8 cellular contexts compared by ENCODE assay signal in the genomic region with DNA sequence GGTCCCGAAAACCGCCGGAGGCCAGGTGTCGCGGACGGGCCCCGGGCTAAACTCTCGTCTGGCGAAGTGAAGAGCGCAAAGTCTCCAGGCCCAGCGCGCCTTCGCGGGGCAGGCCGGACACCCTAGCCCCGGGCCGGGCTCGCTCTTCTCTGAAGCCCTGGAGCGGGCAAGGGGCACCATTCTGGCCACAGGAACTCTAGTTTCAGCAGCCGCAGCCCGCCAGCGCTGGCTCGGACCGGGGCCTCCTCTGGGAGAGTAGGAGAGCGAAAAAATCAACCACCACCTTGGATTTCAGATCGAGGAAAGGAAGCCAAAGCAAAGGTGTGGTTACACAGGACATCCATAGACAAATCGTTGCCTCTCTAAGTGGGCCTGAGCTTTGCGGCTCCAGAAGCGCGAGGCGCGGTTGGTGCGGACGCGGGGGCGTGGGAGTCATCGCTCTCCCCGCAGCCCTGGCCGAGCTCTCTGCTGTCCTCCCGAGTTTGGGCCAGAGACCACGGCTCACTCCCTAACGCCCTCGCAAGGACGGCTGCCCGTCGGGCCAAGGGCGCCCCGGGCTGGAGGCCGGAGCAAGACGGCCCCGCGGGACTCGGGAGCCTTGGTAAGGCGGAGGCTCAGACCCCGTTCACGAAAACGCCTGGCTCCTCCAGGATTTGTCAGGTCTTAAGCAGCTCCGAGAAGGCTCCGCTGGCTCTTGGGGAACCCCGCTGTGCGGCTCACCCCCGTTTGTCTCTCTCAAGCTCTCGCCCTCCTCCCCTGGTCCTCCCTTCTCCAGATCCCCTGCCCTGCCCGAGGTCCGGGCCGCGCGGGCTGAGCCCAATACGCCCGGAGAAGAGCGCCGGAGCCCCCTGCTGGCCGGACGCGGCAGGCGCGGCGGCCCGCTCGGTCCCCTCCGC.
DNase-seq lines count a peak whose midpoint lies in the region; ATAC-seq and TF ChIP-seq lines count a peak whose summit lies in the region.

No MANE protein-coding gene starts in this region.

- TF ChIP-seq CTCF in A673 (conservative IDR thresholded peaks at IDR 0.05; ENCODE audit: low read depth, low read length) (peak; percentile 76), epithelial cell of proximal tubule (conservative IDR thresholded peaks at IDR 0.05; ENCODE audit: low read depth, low read length) (peak; percentile 74)

- POLR2A ChIA-PET in A673 (lab: Charles Lee; ENCODE audit: low non-redundant PET) = no interaction called here

- DNase-seq in A673 (ENCODE audit: low spot score) = peak; percentile 88
- peak; percentile 37 for DNase-seq in NCI-H2171 treated with DMSO at 0.1 percent for 48 hours (lab: John Stamatoyannopoulos, UW)
- peak; percentile 54 for DNase-seq in activated CD8-positive, alpha-beta memory T cell treated with anti-CD3 and anti-CD28 coated beads, Interleukin-2, amount 50 U/mL, for 4 hours
- no peak for DNase-seq in epithelial cell of proximal tubule (ENCODE audit: low read depth)
- DNase-seq in midbrain (lab: John Stamatoyannopoulos, UW) = peak; percentile 63
- DNase-seq in stimulated activated naive B cell treated with anti-CD40 and anti-IgM and Interleukin-4, amounts not matched to agents 10 μg/mL and 1 μg/mL and 100 μg/mL, for 72 hours = peak; percentile 45

- CTCF ChIA-PET in A673 (lab: Charles Lee) = interaction anchor here (1.0 kb wide), 1 partner anchor 415 kb away, joined by 3 read pairs; no protein-coding TSS in a partner anchor

- intact Hi-C loops in A673 (cut with micrococcal nuclease; ENCODE audit: unreplicated experiment) = loop anchor here (5.0 to 10.0 kb wide), 6 partner anchors 231 to 1816 kb away; no protein-coding TSS in a partner anchor

- H3K36me3 ChIP-seq in A673 (ENCODE audit: insufficient read depth, low read length, poor library complexity, severe bottlenecking) = no peaks in the 10 kb centered on the region

- peaks cover 40% of the 10 kb centered on the region for H3K4me1 ChIP-seq in A673 (ENCODE audit: insufficient read depth, low read length, poor library complexity, severe bottlenecking)

- BruUV-seq in A673 (replicated peaks; lab: Mats Ljungman, UMichigan) = no TSS peak

- peaks cover 8% of the 10 kb centered on the region for H3K27me3 ChIP-seq in A673 (replicated peaks; ENCODE audit: insufficient read depth, low read depth, low read length, poor library complexity)

- H3K27me3 Mint-ChIP-seq in stimulated activated naive B cell treated with anti-CD40 and anti-IgM and Interleukin-4, amounts not matched to agents 10 μg/mL and 1 μg/mL and 100 μg/mL, for 72 hours = peaks cover 54 to 66% of the 10 kb centered on the region in 2 donors

- H3K4me3 Mint-ChIP-seq in stimulated activated naive B cell treated with anti-CD40 and anti-IgM and Interleukin-4, amounts not matched to agents 10 μg/mL and 1 μg/mL and 100 μg/mL, for 72 hours = peak overlapping the region; percentile 65 to 83

- ATAC-seq in GM18505 (IDR thresholded peaks at IDR 0.05; ENCODE audit: unreplicated experiment) = peak; percentile 96
- ATAC-seq in HG02885 (IDR thresholded peaks at IDR 0.05; ENCODE audit: poor library complexity, unreplicated experiment) = peak; percentile 96
- peak; percentile 97 for ATAC-seq in stimulated activated naive B cell treated with anti-CD40 and anti-IgM and Interleukin-4, amounts not matched to agents 10 μg/mL and 1 μg/mL and 100 μg/mL, for 72 hours (replicated peaks)

- H3K4me1 Mint-ChIP-seq in stimulated activated naive B cell treated with anti-CD40 and anti-IgM and Interleukin-4, amounts not matched to agents 10 μg/mL and 1 μg/mL and 100 μg/mL, for 72 hours = peaks cover 16 to 32% of the 10 kb centered on the region in 2 donors

- TF ChIP-seq POLR2A in GM18505 (IDR thresholded peaks at IDR 0.05; ENCODE audit: borderline replicate concordance, extremely low read depth, insufficient read depth, insufficient read length) = no peak

- H3K27ac ChIP-seq in A673 (ENCODE audit: low read depth, low read length, poor library complexity, severe bottlenecking) = peak overlapping the region; percentile 59

- no peaks in the 10 kb centered on the region for H3K9me3 Mint-ChIP-seq in stimulated activated naive B cell treated with anti-CD40 and anti-IgM and Interleukin-4, amounts not matched to agents 10 μg/mL and 1 μg/mL and 100 μg/mL, for 72 hours

- no peaks in the 10 kb centered on the region for H3K9me3 ChIP-seq in A673 (ENCODE audit: low read depth, low read length, poor library complexity, severe bottlenecking)

- H3K36me3 Mint-ChIP-seq in stimulated activated naive B cell treated with anti-CD40 and anti-IgM and Interleukin-4, amounts not matched to agents 10 μg/mL and 1 μg/mL and 100 μg/mL, for 72 hours = no peaks in the 10 kb centered on the region

- peak overlapping the region; percentile 65 for H3K4me3 ChIP-seq in A673 (ENCODE audit: low read depth, low read length, poor library complexity, severe bottlenecking)
- peak overlapping the region; percentile 59 for H3K4me3 ChIP-seq in epithelial cell of proximal tubule (ENCODE audit: low read depth, low read length)

- H3K27ac Mint-ChIP-seq in stimulated activated naive B cell treated with anti-CD40 and anti-IgM and Interleukin-4, amounts not matched to agents 10 μg/mL and 1 μg/mL and 100 μg/mL, for 72 hours = no peak overlapping the region
